ENCODE assay signal across 8 cellular contexts in the genomic region with DNA sequence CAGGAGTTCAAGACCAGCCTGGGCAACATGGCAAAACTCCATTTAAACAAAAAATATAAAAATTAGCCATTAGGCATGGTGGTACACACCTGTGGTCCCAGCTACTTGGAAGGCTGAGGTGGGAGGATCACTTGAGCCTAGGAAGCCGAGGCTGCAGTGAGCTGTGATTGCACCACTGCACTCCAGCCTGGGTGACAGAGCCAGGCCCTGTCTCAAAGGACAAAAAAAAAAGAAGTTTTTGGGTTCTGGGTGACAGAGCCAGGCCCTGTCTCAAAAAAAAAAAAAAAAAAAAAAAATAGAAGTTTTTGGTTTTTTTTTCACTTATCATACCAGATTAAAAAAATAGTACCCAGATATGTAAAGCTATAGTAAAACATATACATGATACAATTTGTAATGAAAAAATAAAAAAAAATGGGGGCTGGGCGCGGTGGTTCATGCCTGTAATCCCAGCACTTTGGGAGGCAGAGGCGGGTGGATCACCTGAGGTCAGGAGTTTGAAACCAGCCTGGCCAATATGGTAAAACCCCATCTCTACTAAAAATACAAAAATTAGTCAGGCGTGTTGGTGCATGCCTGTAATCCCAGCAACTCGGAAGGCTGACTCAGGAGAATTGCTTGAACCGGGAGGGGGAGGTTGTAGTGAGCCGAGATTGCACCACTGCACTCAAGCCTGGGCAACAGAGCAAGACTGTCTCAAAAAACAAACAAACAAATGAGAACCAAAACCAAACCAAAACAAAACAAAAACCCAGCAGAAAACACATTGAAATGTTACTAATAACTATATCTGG. TPM values are rescaled to one million over a fixed set of nuclear protein-coding genes. Genes with fewer than 3 reads are reported as not detected.
DNase-seq lines count a peak whose midpoint lies in the region; ATAC-seq, FAIRE-seq and TF ChIP-seq lines count a peak whose summit lies in the region.
"Not testable (repeated sequence)": the region's sequence is repeated elsewhere in the genome, so short reads cannot be mapped to it uniquely, and the experiment has no call there.

No MANE protein-coding gene starts in this region.

- in situ Hi-C loops in brain microvascular endothelial cell (cut with HindIII; ENCODE audit: low pct_ligation_motif_present, low sequenced_read_pairs): not testable (repeated sequence)

- H3K4me3 ChIP-seq in brain microvascular endothelial cell (ENCODE audit: low read depth, low read length); retinal pigment epithelial cell (ENCODE audit: low read length): not testable (repeated sequence)
- H3K4me3 ChIP-seq in right lobe of liver: peak overlapping the region in 1 of 3 donors; percentile 33

- TF ChIP-seq CTCF in 22Rv1 (IDR thresholded peaks at IDR 0.05); brain microvascular endothelial cell (IDR thresholded peaks at IDR 0.05; ENCODE audit: low read depth, low read length, missing control alignments); right lobe of liver (IDR thresholded peaks at IDR 0.05); retinal pigment epithelial cell (conservative IDR thresholded peaks at IDR 0.05; ENCODE audit: low read depth, low read length): not testable (repeated sequence)

- H3K27me3 ChIP-seq in brain microvascular endothelial cell (replicated peaks); right lobe of liver: not testable (repeated sequence)

- intact Hi-C loops in right lobe of liver (cut with DNase I): not testable (repeated sequence)

- not testable (repeated sequence) for TF ChIP-seq POLR2A in right lobe of liver (IDR thresholded peaks at IDR 0.05)

- DNase-seq in EL (peak; percentile 57), MV-4-11 (lab: John Stamatoyannopoulos, UW) (peak; percentile 23), RCC 7860 (ENCODE audit: low spot score) (peak; percentile 31), brain microvascular endothelial cell (peak; percentile 61), fibroblast of peridontal ligament (ENCODE audit: extremely low read depth) (peak; percentile 72), right lobe of liver (peak in 2 of 3 donors; percentile 57 to 74), retinal pigment epithelial cell (ENCODE audit: low read depth) (peak; percentile 2)

- peak; percentile 28 for FAIRE-seq in RCC 7860 (lab: Jason Lieb, UNC)

- H3K27ac ChIP-seq in 22Rv1: peak overlapping the region; percentile 93
- not testable (repeated sequence) for H3K27ac ChIP-seq in brain microvascular endothelial cell
- peak overlapping the region; percentile 34 to 78 (median 63) for H3K27ac ChIP-seq in right lobe of liver

- not testable (repeated sequence) for H3K9me3 ChIP-seq in right lobe of liver

- peak; percentile 79 to 89 (median 84) for ATAC-seq in right lobe of liver

- H3K4me1 ChIP-seq in right lobe of liver: peaks cover 0 to 29% (median 3%) of the 10 kb centered on the region in 4 donors

- whole genome bisulfite sequencing in right lobe of liver (ENCODE audit: insufficient coverage, low coverage, low lambda C conversion rate, missing lambda C conversion rate): 30% methylated on average over 8 of the region's 8 CpGs

- not testable (repeated sequence) for H3K36me3 ChIP-seq in brain microvascular endothelial cell (replicated peaks); right lobe of liver

RNA-seq across cellular contexts. Expression of gene FASN, which starts 35.3 kb away (rescaled TPM):
- 100 to 1,000 TPM in 4 of 6 experiments, 10 to 100 TPM in 2; 76.5 to 290 (median 217) TPM for total RNA-seq in right lobe of liver

Comparison
In these comparisons a context has a peak if more than half of its experiments do, and no peak if none do; other contexts are left out.
1. DNase-seq: peak in every context shown above with its lines; median percentile 72 in fibroblast of peridontal ligament; 66 in right lobe of liver; 61 in brain microvascular endothelial cell; 57 in EL; 31 in RCC 7860; 23 in MV-4-11; 2 in retinal pigment epithelial cell.